ENCODE assay signal across 24 cellular contexts in the genomic region with DNA sequence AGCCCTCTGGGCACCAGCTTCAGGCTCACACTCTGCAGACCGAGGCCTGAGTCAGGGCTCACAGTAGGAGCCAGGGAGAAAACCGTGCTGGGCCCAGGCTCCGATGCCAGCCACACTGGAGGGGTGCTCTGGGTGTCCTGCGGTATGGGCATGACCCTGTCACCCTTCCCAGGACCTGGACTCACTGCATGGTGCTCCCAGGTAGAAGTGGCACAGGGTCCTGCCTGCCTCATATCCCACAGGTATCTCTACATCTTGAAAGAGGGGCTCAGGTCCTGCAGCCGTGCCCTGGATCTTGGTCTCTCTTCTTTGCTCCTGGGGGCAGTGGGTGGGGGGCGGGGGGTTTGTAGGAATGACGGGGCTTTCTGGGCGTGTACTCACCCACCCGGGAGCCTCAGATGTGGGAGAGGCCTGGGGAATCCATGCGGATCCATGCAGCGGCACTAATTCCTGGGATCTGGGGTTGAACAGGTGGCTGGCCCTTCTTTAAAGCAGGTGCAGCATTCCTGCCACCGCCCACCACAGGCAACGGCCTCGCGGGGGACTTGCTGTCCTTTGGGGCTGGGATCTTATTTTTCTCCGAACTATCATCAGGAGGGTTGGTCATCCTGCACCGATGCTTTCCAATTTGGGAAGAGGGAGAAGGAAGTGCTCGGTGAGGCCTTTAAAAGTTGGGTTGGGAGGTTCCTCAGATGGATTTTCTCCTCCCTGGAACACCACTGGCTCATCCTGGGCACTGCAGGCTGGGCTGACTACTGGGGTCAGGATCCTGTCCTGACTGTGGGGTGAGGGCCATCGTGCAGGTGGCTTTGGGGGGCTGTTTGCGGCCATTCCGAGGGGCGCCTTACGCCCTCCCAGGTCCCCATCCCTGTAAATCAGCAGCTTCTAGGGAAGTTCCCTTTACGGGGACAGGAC.
A peak's percentile ranks its signal among the peaks of the same experiment; 100 is the strongest.
DNase-seq lines count a peak whose midpoint lies in the region; ATAC-seq, FAIRE-seq and TF ChIP-seq lines count a peak whose summit lies in the region.
"Had no signal": no experiment of that assay in that cellular context is flagged by ENCODE, and none has a peak within 500 bp of the region (broad histone marks: within the 10 kb centered on the region; RNA-seq: fewer than 3 reads in every experiment).

No MANE protein-coding gene starts in this region.

- no peak overlapping the region for H3K4me3 Mint-ChIP-seq in osteocyte (ENCODE audit: unreplicated experiment)
- H3K4me3 Mint-ChIP-seq: activated naive CD8-positive, alpha-beta T cell treated with anti-CD3 and anti-CD28 coated beads, Interleukin-2, amount 50 U/mL, for 24 hours; effector memory CD8-positive, alpha-beta T cell had no signal

- ATAC-seq in heart left ventricle (no peak), GM21390 (IDR thresholded peaks at IDR 0.05; ENCODE audit: unreplicated experiment) (no peak), GM19467 (IDR thresholded peaks at IDR 0.05; ENCODE audit: unreplicated experiment) (no peak)
- ATAC-seq: activated naive CD8-positive, alpha-beta T cell treated with anti-CD3 and anti-CD28 coated beads, Interleukin-2, amount 50 U/mL, for 24 hours; effector memory CD8-positive, alpha-beta T cell; GM12878; PC-3 had no signal

- WGBS in heart left ventricle, 4 donors: 69 to 78% (median 72%) methylated on average over 12 to 24 of the region's 24 CpGs
- 69% methylated on average over 14 of the region's 24 CpGs for WGBS in esophagus muscularis mucosa
- WGBS in small intestine, 3 donors: 67 to 77% (median 68%) methylated on average over 24 of the region's 24 CpGs

- no peaks in the 10 kb centered on the region for H3K4me1 Mint-ChIP-seq in osteocyte (ENCODE audit: unreplicated experiment)
- H3K4me1 Mint-ChIP-seq: activated naive CD8-positive, alpha-beta T cell treated with anti-CD3 and anti-CD28 coated beads, Interleukin-2, amount 50 U/mL, for 24 hours had no signal

- peaks cover 3% of the 10 kb centered on the region for H3K27me3 Mint-ChIP-seq in osteocyte (ENCODE audit: unreplicated experiment)

- no peak for TF ChIP-seq CTCF in right atrium auricular region (IDR thresholded peaks at IDR 0.05)
- no peak for TF ChIP-seq CTCF in heart left ventricle (IDR thresholded peaks at IDR 0.05)
- no peak for TF ChIP-seq CTCF in esophagus muscularis mucosa (IDR thresholded peaks at IDR 0.05)
- no peak for TF ChIP-seq CTCF in osteocyte (IDR thresholded peaks at IDR 0.05)

- no peak overlapping the region for H3K27ac ChIP-seq in right atrium auricular region
- H3K27ac ChIP-seq in heart left ventricle: no peak overlapping the region
- no peak overlapping the region for H3K27ac ChIP-seq in esophagus muscularis mucosa (replicated peaks in 1 of 4)
- no peak overlapping the region for H3K27ac ChIP-seq in small intestine (ENCODE audit: low read depth in 1 of 2, low read length in 1 of 2)
- H3K27ac ChIP-seq: BLaER1, parathyroid adenoma had no signal

- DNase-seq in right atrium auricular region (ENCODE audit: low spot score): peak; percentile 34
- DNase-seq in heart left ventricle: no peak
- DNase-seq in esophagus muscularis mucosa (ENCODE audit: extremely low spot score): peak; percentile 86
- peak; percentile 75 for DNase-seq in osteocyte (ENCODE audit: extremely low spot score, unreplicated experiment)
- peak; percentile 29 for DNase-seq in ureter (ENCODE audit: low spot score)
- no peak for DNase-seq in small intestine
- DNase-seq: activated gamma-delta T cell treated with Interleukin-2 at 50 U/mL for 16 hours; activated naive CD8-positive, alpha-beta T cell treated with anti-CD3 and anti-CD28 coated beads, Interleukin-2, amount 50 U/mL, for 24 hours; effector memory CD8-positive, alpha-beta T cell; kidney glomerular epithelial cell; NCI-H1092 treated with DMSO at 0.1 percent for 48 hours; NCI-H187 treated with DMSO at 0.1 percent for 48 hours; NK-92 treated with Interleukin-12 subunit alpha and Interleukin-12 subunit beta, amount 100 ng/mL, for 24 hours; PC-3; T-helper 1 cell; trophoblast cell had no signal

- no peaks in the 10 kb centered on the region for H3K9me3 Mint-ChIP-seq in osteocyte (ENCODE audit: unreplicated experiment)

- TF ChIP-seq POLR2A in heart left ventricle (IDR thresholded peaks at IDR 0.05) (no peak), esophagus muscularis mucosa (IDR thresholded peaks at IDR 0.05; ENCODE audit: low read depth) (no peak)

- H3K9me3 ChIP-seq in right atrium auricular region (peaks cover 0 to 3% of the 10 kb centered on the region in 2 donors), heart left ventricle (peaks cover 0 to 7% (median 0%) of the 10 kb centered on the region in 12 donors), esophagus muscularis mucosa (peaks cover 0 to 4% (median 0%) of the 10 kb centered on the region in 4 donors), small intestine (ENCODE audit: control insufficient read depth, low read depth) (no peaks in the 10 kb centered on the region)

- intact Hi-C loops in heart left ventricle (cut with DNase I) (loop anchor here in 4 of 10 donors (5.0 to 10.0 kb wide), 4 partner anchors 56 to 364 kb away; no protein-coding TSS in a partner anchor), esophagus muscularis mucosa (cut with DNase I) (no loop called here)

- H3K4me1 ChIP-seq in right atrium auricular region (no peaks in the 10 kb centered on the region), heart left ventricle (no peaks in the 10 kb centered on the region), esophagus muscularis mucosa (no peaks in the 10 kb centered on the region), small intestine (ENCODE audit: control insufficient read depth in 2 of 2, insufficient read depth in 1 of 2, low read depth in 1 of 2, low read length in 1 of 2) (no peaks in the 10 kb centered on the region)
- H3K4me1 ChIP-seq: BLaER1, parathyroid adenoma had no signal

- H3K4me3 ChIP-seq in right atrium auricular region (no peak overlapping the region), heart left ventricle (no peak overlapping the region), esophagus muscularis mucosa (no peak overlapping the region), small intestine (ENCODE audit: low read depth in 1 of 2, low read length in 2 of 2) (no peak overlapping the region)
- H3K4me3 ChIP-seq: BLaER1, GM12878 had no signal

- H3K36me3 ChIP-seq in right atrium auricular region (no peaks in the 10 kb centered on the region), heart left ventricle (no peaks in the 10 kb centered on the region), esophagus muscularis mucosa (no peaks in the 10 kb centered on the region), small intestine (ENCODE audit: control insufficient read depth in 2 of 2, insufficient read depth in 2 of 2, low read length in 2 of 2) (no peaks in the 10 kb centered on the region)
- H3K36me3 ChIP-seq: BLaER1 had no signal

- no peak for TF ChIP-seq EP300 in esophagus muscularis mucosa (IDR thresholded peaks at IDR 0.05)

- no peaks in the 10 kb centered on the region for H3K36me3 Mint-ChIP-seq in osteocyte (ENCODE audit: unreplicated experiment)

- H3K27me3 ChIP-seq in right atrium auricular region (no peaks in the 10 kb centered on the region), heart left ventricle (peaks cover 0 to 10% (median 0%) of the 10 kb centered on the region in 9 donors), esophagus muscularis mucosa (peaks cover 0 to 54% (median 0%) of the 10 kb centered on the region in 4 donors), small intestine (ENCODE audit: control insufficient read depth in 2 of 2, insufficient read depth in 2 of 2, low read length in 2 of 2) (peaks cover 0 to 3% of the 10 kb centered on the region in 2 donors)

- no peak for FAIRE-seq in small intestine (lab: Jason Lieb, UNC)
- FAIRE-seq: astrocyte, GM12878, H1, TTC549 had no signal

- no peak overlapping the region for H3K27ac Mint-ChIP-seq in osteocyte (ENCODE audit: unreplicated experiment)
- H3K27ac Mint-ChIP-seq: activated naive CD8-positive, alpha-beta T cell treated with anti-CD3 and anti-CD28 coated beads, Interleukin-2, amount 50 U/mL, for 24 hours; effector memory CD8-positive, alpha-beta T cell had no signal

Comparison
In these comparisons a context has a peak if more than half of its experiments do, and no peak if none do; other contexts are left out.
1. DNase-seq: peak in right atrium auricular region (single experiment), esophagus muscularis mucosa (single experiment), osteocyte (single experiment) and ureter (single experiment); none in heart left ventricle (0 of 5) and small intestine (single experiment).